Comparison of ENCODE assay signal across 9 cellular contexts in the genomic region with DNA sequence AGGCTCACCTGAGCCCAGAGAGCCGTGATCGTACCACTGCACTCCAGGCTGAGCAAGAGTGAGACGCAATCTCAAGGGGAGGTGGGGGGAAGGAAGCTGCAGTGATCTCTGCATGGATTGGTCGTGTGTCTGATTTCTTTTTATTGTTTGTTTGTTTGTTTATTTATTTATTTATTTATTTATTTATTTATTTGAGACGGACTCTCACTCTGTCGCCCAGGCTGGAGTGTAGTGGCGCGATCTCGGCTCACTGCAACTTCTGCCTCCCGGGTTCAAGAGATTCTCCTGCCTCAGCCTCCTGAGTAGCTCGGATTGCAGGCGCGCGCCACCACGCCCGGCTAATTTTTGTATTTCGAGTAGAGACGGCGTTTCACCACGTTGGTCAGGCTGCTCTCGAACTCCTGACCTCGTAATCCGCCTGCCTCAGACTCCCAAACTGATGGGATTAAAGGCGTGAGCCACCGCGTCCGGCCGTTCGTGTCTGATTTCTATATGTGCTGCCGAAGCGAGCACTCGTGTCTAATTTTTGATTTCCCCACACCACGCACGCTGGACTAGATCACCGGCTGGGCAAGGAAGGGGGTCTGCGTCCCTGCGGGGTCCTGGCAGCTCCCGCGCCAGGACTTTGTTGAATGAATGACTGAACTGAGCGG. TPM values are rescaled to one million over a fixed set of nuclear protein-coding genes. Genes with fewer than 3 reads are reported as not detected.
DNase-seq lines count a peak whose midpoint lies in the region; ATAC-seq, FAIRE-seq and TF ChIP-seq lines count a peak whose summit lies in the region.
"Had no signal": no experiment of that assay in that cellular context is flagged by ENCODE, and none has a peak within 500 bp of the region (broad histone marks: within the 10 kb centered on the region; RNA-seq: fewer than 3 reads in every experiment).

No MANE protein-coding gene starts in this region.

- H3K23ac ChIP-seq in mesendoderm (ENCODE audit: low read length): no peak overlapping the region

- H3K4ac ChIP-seq in mesendoderm (ENCODE audit: low read depth, low read length): no peak overlapping the region

- TF ChIP-seq POLR2A in K562 (conservative IDR thresholded peaks at IDR 0.05): no peak
- TF ChIP-seq POLR2A in vagina (IDR thresholded peaks at IDR 0.05): no peak

- 25% methylated on average over 36 of the region's 40 CpGs for WGBS in K562 (ENCODE audit: insufficient coverage, low coverage, missing lambda C conversion rate)
- WGBS in mesendoderm (ENCODE audit: extremely low coverage, insufficient coverage, low lambda C conversion rate): no CpG with 5 or more reads among the region's 40 CpGs

- intact Hi-C loops in left ventricle myocardium inferior (cut with micrococcal nuclease): no loop called here
- intact Hi-C loops in left ventricle myocardium superior (cut with micrococcal nuclease): no loop called here
- intact Hi-C loops in K562 (cut with micrococcal nuclease): loop anchor here (1.0 to 10.0 kb wide), 2 partner anchors 11 to 55 kb away; a partner anchor contains a TSS
- intact Hi-C loops in vagina (cut with DNase I): no loop called here

- no peak overlapping the region for H4K5ac ChIP-seq in mesendoderm (ENCODE audit: low read length)

- no peak overlapping the region for H3K18ac ChIP-seq in mesendoderm (ENCODE audit: low read length)

- no peak for TF ChIP-seq RAD21 in K562 (CRISPR knock-in tag; conservative IDR thresholded peaks at IDR 0.05 in 1 of 2, IDR thresholded peaks at IDR 0.05 in 1 of 2)

- H3K4me3 ChIP-seq in left ventricle myocardium inferior (peak overlapping the region; percentile 83), K562 (peak overlapping the region; percentile 82), mesendoderm (ENCODE audit: low read length) (no peak overlapping the region), vagina (peak overlapping the region; percentile 63 to 68)

- H3K9me3 ChIP-seq in left ventricle myocardium inferior (replicated peaks): no peaks in the 10 kb centered on the region
- no peaks in the 10 kb centered on the region for H3K9me3 ChIP-seq in K562 (replicated peaks; ENCODE audit: control insufficient read depth, insufficient read depth, low read depth, low read length)
- H3K9me3 ChIP-seq in vagina: no peaks in the 10 kb centered on the region

- no TSS peak for BruUV-seq in K562 (replicated peaks; lab: Mats Ljungman, UMichigan)

- CTCF ChIA-PET in K562 (lab: Yijun Ruan, JAX; ENCODE audit: low intra/inter-chr PET ratio): interaction anchor here (0.6 kb wide), 1 partner anchor 40 kb away, joined by 6 read pairs; no protein-coding TSS in a partner anchor

- in situ Hi-C loops in K562 (cut with MboI): no loop called here

- H2BK120ac ChIP-seq in mesendoderm (ENCODE audit: low read depth, low read length): no peak overlapping the region

- DNase-seq in left ventricle myocardium inferior: no peak
- no peak for DNase-seq in left ventricle myocardium superior
- DNase-seq in K562 (ENCODE audit: extremely low read depth in 1 of 4, low spot score in 3 of 4): no peak
- DNase-seq in mesendoderm: no peak
- DNase-seq in vagina (ENCODE audit: extremely low spot score in 2 of 2): no peak
- DNase-seq in RCC 7860 (ENCODE audit: low spot score): no peak
- no peak for DNase-seq in NCI-H774 (lab: John Stamatoyannopoulos, UW)
- DNase-seq: NCI-H1048 had no signal

- H3K27ac ChIP-seq in left ventricle myocardium inferior (replicated peaks) (peak overlapping the region; percentile 98), K562 (ENCODE audit: extremely low read depth, low read depth, low read length) (peak overlapping the region; percentile 90), mesendoderm (ENCODE audit: low read depth, low read length) (no peak overlapping the region), vagina (no peak overlapping the region)

- H3K36me3 ChIP-seq in left ventricle myocardium inferior (peaks cover 5% of the 10 kb centered on the region), K562 (ENCODE audit: control insufficient read depth, insufficient read depth, low read length) (peaks cover 15% of the 10 kb centered on the region; the same call in 2 of the 3 replicates), mesendoderm (ENCODE audit: control insufficient read depth, insufficient read depth, low read length) (peaks cover 2% of the 10 kb centered on the region), vagina (no peaks in the 10 kb centered on the region)

- peak overlapping the region; percentile 23 for H2BK5ac ChIP-seq in mesendoderm (ENCODE audit: low read length)

- POLR2A ChIA-PET in K562 (lab: Yijun Ruan, JAX): interaction anchor here (0.6 to 3.3 kb wide), 8 partner anchors 10 to 410 kb away, joined by 3 to 29 read pairs (median 4); no protein-coding TSS in a partner anchor

- peaks cover 28% of the 10 kb centered on the region for H4K20me1 ChIP-seq in K562 (replicated peaks; ENCODE audit: control insufficient read depth, insufficient read depth, low read length)

- H3K9ac ChIP-seq in K562 (ENCODE audit: insufficient read depth in 1 of 2, low read depth in 2 of 2, low read length in 2 of 2) (peak overlapping the region; percentile 59 to 94), mesendoderm (ENCODE audit: low read length) (peak overlapping the region; percentile 69)

- H3K4me1 ChIP-seq in left ventricle myocardium inferior: peaks cover 60% of the 10 kb centered on the region
- H3K4me1 ChIP-seq in K562 (replicated peaks in 1 of 2; ENCODE audit: control insufficient read depth in 2 of 2, insufficient read depth in 2 of 2, low read length in 2 of 2): peaks cover 38 to 91% of the 10 kb centered on the region in 2 experiments
- peaks cover 12% of the 10 kb centered on the region for H3K4me1 ChIP-seq in mesendoderm (ENCODE audit: control insufficient read depth, low read depth, low read length)
- peaks cover 43% of the 10 kb centered on the region for H3K4me1 ChIP-seq in vagina

- ATAC-seq in left ventricle myocardium superior (no peak), K562 (no peak), HG02970 (IDR thresholded peaks at IDR 0.05; ENCODE audit: low FRiP score, unreplicated experiment) (no peak)

- H2BK15ac ChIP-seq in mesendoderm (replicated peaks; ENCODE audit: low read depth): no peak overlapping the region

- no peak overlapping the region for H4K8ac ChIP-seq in mesendoderm (ENCODE audit: low read depth, low read length)

- peaks cover 8% of the 10 kb centered on the region for H3K79me1 ChIP-seq in mesendoderm (ENCODE audit: low read length)

- no peak for TF ChIP-seq CTCF in left ventricle myocardium inferior (IDR thresholded peaks at IDR 0.05; ENCODE audit: borderline replicate concordance)
- TF ChIP-seq CTCF in K562 (IDR thresholded peaks at IDR 0.05 in 2 of 3, conservative IDR thresholded peaks at IDR 0.05 in 1 of 3; ENCODE audit: insufficient read depth in 2 of 3, low read depth in 1 of 3, low read length in 3 of 3): no peak
- no peak for TF ChIP-seq CTCF in vagina (IDR thresholded peaks at IDR 0.05)

- TF ChIP-seq EP300 in K562 (IDR thresholded peaks at IDR 0.05; ENCODE audit: low read length): no peak

- peak overlapping the region; percentile 97 for H2AFZ ChIP-seq in K562 (ENCODE audit: low read depth, low read length)

- H3K27me3 ChIP-seq in left ventricle myocardium inferior (ENCODE audit: low read depth) (peaks cover 42% of the 10 kb centered on the region), K562 (ENCODE audit: control insufficient read depth in 2 of 2, insufficient read depth in 2 of 2, low read length in 2 of 2) (no peaks in the 10 kb centered on the region), mesendoderm (ENCODE audit: insufficient read depth, low read length, poor library complexity) (no peaks in the 10 kb centered on the region), vagina (peaks cover 5% of the 10 kb centered on the region)

- H3K4me2 ChIP-seq in K562 (ENCODE audit: insufficient read depth, low read length) (peak overlapping the region; percentile 90), mesendoderm (ENCODE audit: low read length) (peak overlapping the region; percentile 83)

- peak overlapping the region; percentile 85 for H3K56ac ChIP-seq in mesendoderm (ENCODE audit: low read length)

- peaks cover 2% of the 10 kb centered on the region for H3K9me1 ChIP-seq in K562 (ENCODE audit: control insufficient read depth, insufficient read depth, low read length)

- H2AK5ac ChIP-seq in mesendoderm (ENCODE audit: low read length): no peak overlapping the region

- FAIRE-seq in K562 (lab: Jason Lieb, UNC) (no peak), RCC 7860 (lab: Jason Lieb, UNC) (no peak)

- H3K79me2 ChIP-seq in K562 (ENCODE audit: control insufficient read depth, insufficient read depth, low read length) (peaks cover 37% of the 10 kb centered on the region), mesendoderm (ENCODE audit: control insufficient read depth, insufficient read depth, low read length) (peaks cover 21% of the 10 kb centered on the region)

RNA-seq across cellular contexts. Expression of a gene that starts 0.4 kb away (rescaled TPM):
- total RNA-seq in left ventricle myocardium inferior (66.2 TPM), left ventricle myocardium superior (17.7 TPM), K562 (2014; rRNA removed) (55.9 and 61.8 TPM in 2 replicates), K562 (2014; rRNA removed; fragmentation: Illumina TruSeq; extraction: Trizol) (15.5 and 16.0 TPM in 2 replicates), K562 (2015; rRNA removed; fragmentation: Illumina TruSeq; extraction: Trizol) (26.5 and 27.6 TPM in 2 replicates), K562 (2021) (29.3 and 32.1 TPM in 2 replicates), vagina (12.3 TPM)
- total RNA-seq in K562 (2011; cell fraction: chromatin; rRNA removed; ENCODE audit: low replicate concordance): 22.8 and 80.5 TPM in 2 replicates
- total RNA-seq in K562 (2011; cell fraction: nucleolus; rRNA removed): 79.5 and 92.2 TPM in 2 replicates
- 54.3 and 65.7 TPM in 2 replicates for total RNA-seq in K562 (2011; cell fraction: nucleoplasm; rRNA removed)
- polyA plus RNA-seq in K562 (2011; rRNA removed) (25.7 and 30.0 TPM in 2 replicates), K562 (2014; fragmentation: Illumina TruSeq; extraction: Trizol) (19.0 and 26.3 TPM in 2 replicates), K562 (2014; fragmentation: Nextera tagmentation; extraction: Ambion mirVana) (under 1 TPM; 0.41 to 0.66 TPM), K562 (2014; rRNA removed) (46.8 and 52.9 TPM in 2 replicates)
- 31.2 and 111 TPM in 2 replicates for polyA plus RNA-seq in K562 (2011; cell fraction: cytosol; rRNA removed)
- polyA plus RNA-seq in K562 (2011; cell fraction: nucleus; rRNA removed): 55.9 and 141 TPM in 2 replicates
- 22.9 and 23.5 TPM in 2 replicates for polyA plus RNA-seq in K562 (2012)
- 3.7 and 7.9 TPM in 2 replicates for polyA minus RNA-seq in K562 (2011; rRNA and poly(A)+ RNA removed)
- 25.0 and 27.7 TPM in 2 replicates for polyA minus RNA-seq in K562 (2011; cell fraction: cytosol; rRNA and poly(A)+ RNA removed)
- polyA minus RNA-seq in K562 (2011; cell fraction: nucleus; rRNA and poly(A)+ RNA removed): 29.5 and 30.0 TPM in 2 replicates
- polyA plus RNA-seq in mesendoderm (2013, experiment 1 of 2): 126 TPM
- 126 TPM for polyA plus RNA-seq in mesendoderm (2013, experiment 2 of 2)

RNA-seq across cellular contexts. Expression of a gene that starts 1.7 kb away (rescaled TPM):
- total RNA-seq in left ventricle myocardium inferior (not detected), left ventricle myocardium superior (not detected), K562 (2014; rRNA removed) (0.23 and 0.49 TPM in 2 replicates), K562 (2014; rRNA removed; fragmentation: Illumina TruSeq; extraction: Trizol) (0.22 and 0.38 TPM in 2 replicates), K562 (2015; rRNA removed; fragmentation: Illumina TruSeq; extraction: Trizol) (0.26 TPM in 1 of 2 replicates, not detected in the other), K562 (2021) (0.75 and 1.1 TPM in 2 replicates), vagina (not detected)
- total RNA-seq in K562 (2011; cell fraction: chromatin; rRNA removed; ENCODE audit: low replicate concordance): 0.53 and 0.65 TPM in 2 replicates
- total RNA-seq in K562 (2011; cell fraction: nucleolus; rRNA removed): 2.2 and 2.5 TPM in 2 replicates
- 0.73 and 0.76 TPM in 2 replicates for total RNA-seq in K562 (2011; cell fraction: nucleoplasm; rRNA removed)
- polyA plus RNA-seq in K562 (2011; rRNA removed) (0.56 and 0.93 TPM in 2 replicates), K562 (2014; fragmentation: Illumina TruSeq; extraction: Trizol) (0.45 and 0.83 TPM in 2 replicates), K562 (2014; fragmentation: Nextera tagmentation; extraction: Ambion mirVana) (not detected), K562 (2014; rRNA removed) (0.20 and 0.32 TPM in 2 replicates)
- polyA plus RNA-seq in K562 (2011; cell fraction: cytosol; rRNA removed): 0.58 and 1.1 TPM in 2 replicates
- 0.24 and 0.42 TPM in 2 replicates for polyA plus RNA-seq in K562 (2011; cell fraction: nucleus; rRNA removed)
- polyA plus RNA-seq in K562 (2012): 0.49 and 1.1 TPM in 2 replicates
- 0.32 and 0.39 TPM in 2 replicates for polyA minus RNA-seq in K562 (2011; rRNA and poly(A)+ RNA removed)
- 1.0 and 2.1 TPM in 2 replicates for polyA minus RNA-seq in K562 (2011; cell fraction: cytosol; rRNA and poly(A)+ RNA removed)
- polyA minus RNA-seq in K562 (2011; cell fraction: nucleus; rRNA and poly(A)+ RNA removed): not detected in 2 replicates
- 508 TPM for polyA plus RNA-seq in mesendoderm (2013, experiment 1 of 2)
- polyA plus RNA-seq in mesendoderm (2013, experiment 2 of 2): 491 TPM

RNA-seq across cellular contexts. Expression of a gene that starts 4.0 kb away (rescaled TPM):
- total RNA-seq in left ventricle myocardium inferior (48.5 TPM), left ventricle myocardium superior (61.1 TPM), K562 (2014; rRNA removed) (19.3 and 32.1 TPM in 2 replicates), K562 (2014; rRNA removed; fragmentation: Illumina TruSeq; extraction: Trizol) (3.9 and 5.1 TPM in 2 replicates), K562 (2015; rRNA removed; fragmentation: Illumina TruSeq; extraction: Trizol) (9.4 and 11.2 TPM in 2 replicates), K562 (2021) (27.8 and 29.0 TPM in 2 replicates), vagina (39.0 TPM)
- 4.0 and 6.9 TPM in 2 replicates for total RNA-seq in K562 (2011; cell fraction: chromatin; rRNA removed; ENCODE audit: low replicate concordance)
- total RNA-seq in K562 (2011; cell fraction: nucleolus; rRNA removed): 7.2 and 7.8 TPM in 2 replicates
- 2.9 and 7.3 TPM in 2 replicates for total RNA-seq in K562 (2011; cell fraction: nucleoplasm; rRNA removed)
- polyA plus RNA-seq in K562 (2011; rRNA removed) (5.2 and 8.1 TPM in 2 replicates), K562 (2014; fragmentation: Illumina TruSeq; extraction: Trizol) (15.6 and 31.2 TPM in 2 replicates), K562 (2014; fragmentation: Nextera tagmentation; extraction: Ambion mirVana) (1 to 10 TPM; 2.2 to 4.1 TPM), K562 (2014; rRNA removed) (19.2 and 24.0 TPM in 2 replicates)
- polyA plus RNA-seq in K562 (2011; cell fraction: cytosol; rRNA removed): 14.9 and 33.5 TPM in 2 replicates
- 15.9 and 23.6 TPM in 2 replicates for polyA plus RNA-seq in K562 (2011; cell fraction: nucleus; rRNA removed)
- 33.0 and 38.8 TPM in 2 replicates for polyA plus RNA-seq in K562 (2012)
- polyA minus RNA-seq in K562 (2011; rRNA and poly(A)+ RNA removed): 1.4 and 2.3 TPM in 2 replicates
- polyA minus RNA-seq in K562 (2011; cell fraction: cytosol; rRNA and poly(A)+ RNA removed): 8.2 and 13.5 TPM in 2 replicates
- polyA minus RNA-seq in K562 (2011; cell fraction: nucleus; rRNA and poly(A)+ RNA removed): 2.3 and 4.6 TPM in 2 replicates
- 73.7 TPM for polyA plus RNA-seq in mesendoderm (2013, experiment 1 of 2)
- 75.5 TPM for polyA plus RNA-seq in mesendoderm (2013, experiment 2 of 2)

RNA-seq across cellular contexts. Expression of a gene that starts 4.1 kb away (rescaled TPM):
- total RNA-seq in left ventricle myocardium inferior (9.1 TPM), left ventricle myocardium superior (11.3 TPM), K562 (2014; rRNA removed) (51.2 and 66.7 TPM in 2 replicates), K562 (2014; rRNA removed; fragmentation: Illumina TruSeq; extraction: Trizol) (13.2 and 22.3 TPM in 2 replicates), K562 (2015; rRNA removed; fragmentation: Illumina TruSeq; extraction: Trizol) (42.7 and 46.7 TPM in 2 replicates), K562 (2021) (65.4 and 70.1 TPM in 2 replicates), vagina (22.6 TPM)
- total RNA-seq in K562 (2011; cell fraction: chromatin; rRNA removed; ENCODE audit: low replicate concordance): 53.2 and 110 TPM in 2 replicates
- 76.5 and 89.0 TPM in 2 replicates for total RNA-seq in K562 (2011; cell fraction: nucleolus; rRNA removed)
- 47.3 and 55.1 TPM in 2 replicates for total RNA-seq in K562 (2011; cell fraction: nucleoplasm; rRNA removed)
- polyA plus RNA-seq in K562 (2011; rRNA removed) (38.7 and 47.4 TPM in 2 replicates), K562 (2014; fragmentation: Illumina TruSeq; extraction: Trizol) (42.3 and 48.3 TPM in 2 replicates), K562 (2014; fragmentation: Nextera tagmentation; extraction: Ambion mirVana) (1 to 10 TPM; 2.5 to 5.5 TPM), K562 (2014; rRNA removed) (64.5 and 66.6 TPM in 2 replicates)
- polyA plus RNA-seq in K562 (2011; cell fraction: cytosol; rRNA removed): 53.0 and 93.1 TPM in 2 replicates
- polyA plus RNA-seq in K562 (2011; cell fraction: nucleus; rRNA removed): 154 TPM in 2 replicates
- polyA plus RNA-seq in K562 (2012): 65.3 and 65.6 TPM in 2 replicates
- polyA minus RNA-seq in K562 (2011; rRNA and poly(A)+ RNA removed): 19.6 and 28.3 TPM in 2 replicates
- 32.0 and 41.0 TPM in 2 replicates for polyA minus RNA-seq in K562 (2011; cell fraction: cytosol; rRNA and poly(A)+ RNA removed)
- polyA minus RNA-seq in K562 (2011; cell fraction: nucleus; rRNA and poly(A)+ RNA removed): 17.4 and 24.7 TPM in 2 replicates
- 38.1 TPM for polyA plus RNA-seq in mesendoderm (2013, experiment 1 of 2)
- 37.5 TPM for polyA plus RNA-seq in mesendoderm (2013, experiment 2 of 2)

RNA-seq across cellular contexts. Expression of a gene that starts 7.0 kb away (rescaled TPM):
- 1.2 TPM for total RNA-seq in left ventricle myocardium inferior
- total RNA-seq in left ventricle myocardium superior: 1.2 TPM
- 0.99 and 3.1 TPM in 2 replicates for total RNA-seq in K562 (2011; cell fraction: chromatin; rRNA removed; ENCODE audit: low replicate concordance)
- 2.0 and 3.0 TPM in 2 replicates for total RNA-seq in K562 (2011; cell fraction: nucleolus; rRNA removed)
- total RNA-seq in K562 (2011; cell fraction: nucleoplasm; rRNA removed): 1.1 and 1.5 TPM in 2 replicates
- 0.12 TPM in 1 of 2 replicates, not detected in the other for total RNA-seq in K562 (2014; rRNA removed)
- total RNA-seq in K562 (2014; rRNA removed; fragmentation: Illumina TruSeq; extraction: Trizol): not detected in 2 replicates
- total RNA-seq in K562 (2015; rRNA removed; fragmentation: Illumina TruSeq; extraction: Trizol): 0.15 and 0.22 TPM in 2 replicates
- 0.40 and 0.44 TPM in 2 replicates for total RNA-seq in K562 (2021)
- 0.18 and 0.27 TPM in 2 replicates for polyA plus RNA-seq in K562 (2011; rRNA removed)
- 0.29 and 0.36 TPM in 2 replicates for polyA plus RNA-seq in K562 (2011; cell fraction: cytosol; rRNA removed)
- polyA plus RNA-seq in K562 (2011; cell fraction: nucleus; rRNA removed): 1.6 and 2.9 TPM in 2 replicates
- 0.79 and 2.7 TPM in 2 replicates for polyA plus RNA-seq in K562 (2012)
- 0.10 and 0.12 TPM in 2 replicates for polyA plus RNA-seq in K562 (2014; fragmentation: Illumina TruSeq; extraction: Trizol)
- not detected for polyA plus RNA-seq in K562 (2014; fragmentation: Nextera tagmentation; extraction: Ambion mirVana)
- 0.16 and 0.24 TPM in 2 replicates for polyA plus RNA-seq in K562 (2014; rRNA removed)
- 0.09 and 0.18 TPM in 2 replicates for polyA minus RNA-seq in K562 (2011; rRNA and poly(A)+ RNA removed)
- polyA minus RNA-seq in K562 (2011; cell fraction: cytosol; rRNA and poly(A)+ RNA removed): 1.1 TPM in 1 of 2 replicates, not detected in the other
- polyA minus RNA-seq in K562 (2011; cell fraction: nucleus; rRNA and poly(A)+ RNA removed): 0.54 and 1.00 TPM in 2 replicates
- polyA plus RNA-seq in mesendoderm (2013, experiment 1 of 2): 0.20 TPM
- polyA plus RNA-seq in mesendoderm (2013, experiment 2 of 2): 0.15 TPM
- not detected for total RNA-seq in vagina

Comparison
In these comparisons a context has a peak if more than half of its experiments do, and no peak if none do; other contexts are left out.
1. H3K27ac ChIP-seq: peak in left ventricle myocardium inferior (single experiment) and K562 (single experiment); none in mesendoderm (single experiment) and vagina (single experiment).